In the genomic region with DNA sequence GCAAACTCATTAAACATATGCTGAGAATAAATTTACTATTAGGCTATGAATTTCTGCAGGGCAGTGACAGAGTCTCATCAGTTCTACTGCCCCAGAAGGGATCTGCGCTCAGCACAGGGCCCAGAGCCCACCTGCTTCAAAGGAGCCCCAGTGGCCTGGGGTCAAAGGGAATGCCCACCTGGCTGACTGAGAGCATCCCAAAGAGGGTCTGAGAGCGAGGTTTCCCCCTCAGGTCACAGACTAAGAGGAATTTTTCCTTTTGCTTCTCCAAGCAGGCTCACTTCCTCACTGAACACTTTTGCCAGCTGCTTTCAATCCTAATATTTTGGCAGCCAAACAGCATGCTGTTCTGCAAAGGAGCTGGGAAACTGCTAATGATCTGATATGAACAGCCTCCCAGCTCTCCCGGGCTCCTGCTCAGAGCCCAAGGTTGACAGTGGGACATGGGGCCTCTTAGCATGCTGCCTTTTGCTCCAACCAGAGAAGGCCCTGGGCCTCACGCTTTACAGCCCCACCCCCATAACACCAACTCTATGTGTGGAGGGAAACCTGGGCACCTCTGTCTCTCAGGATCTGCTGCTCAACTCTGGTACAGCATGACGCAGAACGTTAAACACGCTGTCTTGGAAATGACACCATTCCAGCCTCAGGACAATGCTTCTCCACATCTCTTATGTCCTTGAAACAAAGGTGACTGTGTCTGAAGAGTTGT, we compare ENCODE assay signal across 18 cellular contexts.
DNase-seq lines count a peak whose midpoint lies in the region; ATAC-seq, FAIRE-seq and TF ChIP-seq lines count a peak whose summit lies in the region.
"Had no signal": no experiment of that assay in that cellular context is flagged by ENCODE, and none has a peak within 500 bp of the region (broad histone marks: within the 10 kb centered on the region; RNA-seq: fewer than 3 reads in every experiment).

No MANE protein-coding gene starts in this region.

- no peak for FAIRE-seq in HTR-8/SVneo (lab: Jason Lieb, UNC)

- H3K36me3 ChIP-seq in cardiac muscle cell (no peaks in the 10 kb centered on the region), left ventricle myocardium inferior (no peaks in the 10 kb centered on the region), left lung (no peaks in the 10 kb centered on the region), vagina (no peaks in the 10 kb centered on the region)
- H3K36me3 ChIP-seq: HAP-1 had no signal

- DNase-seq in cardiac muscle cell (ENCODE audit: low read depth in 1 of 2, low spot score in 1 of 2) = peak; percentile 23 to 62
- no peak for DNase-seq in left ventricle myocardium inferior
- DNase-seq in cerebellar cortex (ENCODE audit: low spot score) = peak; percentile 14
- DNase-seq in left lung = no peak
- peak; percentile 74 for DNase-seq in vagina (ENCODE audit: extremely low spot score in 2 of 2)
- no peak for DNase-seq in HTR-8/SVneo (ENCODE audit: insufficient read length, low spot score)
- no peak for DNase-seq in superior temporal gyrus (ENCODE audit: extremely low spot score)
- DNase-seq: C1 segment of cervical spinal cord; CD8-positive, alpha-beta memory T cell; DMS79; IMR-90; NCI-H1417 treated with DMSO at 0.1 percent for 48 hours; NCI-H2029; OCI-M1; SHP77 treated with DMSO at 0.1 percent for 48 hours had no signal

- peak; percentile 43 for ATAC-seq in left lung
- no peak for ATAC-seq in GM19351 (IDR thresholded peaks at IDR 0.05; ENCODE audit: unreplicated experiment)
- ATAC-seq: SK-N-SH treated with all-trans-retinoic acid at 6 μM for 48 hours had no signal

- no peaks in the 10 kb centered on the region for H3K4me1 ChIP-seq in cardiac muscle cell (ENCODE audit: low read depth)
- H3K4me1 ChIP-seq in left ventricle myocardium inferior = peaks cover 11% of the 10 kb centered on the region
- peaks cover 0 to 5% of the 10 kb centered on the region in 2 donors for H3K4me1 ChIP-seq in left lung
- peaks cover 10% of the 10 kb centered on the region for H3K4me1 ChIP-seq in vagina
- H3K4me1 ChIP-seq: HAP-1 had no signal

- no peak overlapping the region for H3K4me3 ChIP-seq in cardiac muscle cell
- no peak overlapping the region for H3K4me3 ChIP-seq in left ventricle myocardium inferior
- no peak overlapping the region for H3K4me3 ChIP-seq in left lung
- H3K4me3 ChIP-seq in vagina = no peak overlapping the region
- H3K4me3 ChIP-seq: HAP-1 had no signal

- H3K27ac ChIP-seq in cardiac muscle cell (no peak overlapping the region), left ventricle myocardium inferior (replicated peaks) (no peak overlapping the region), left lung (no peak overlapping the region), vagina (no peak overlapping the region)

- TF ChIP-seq POLR2A in vagina (IDR thresholded peaks at IDR 0.05) = no peak

- intact Hi-C loops in left ventricle myocardium inferior (cut with micrococcal nuclease) (no loop called here), left lung (cut with DNase I) (no loop called here), vagina (cut with DNase I) (no loop called here)

- H3K9me3 ChIP-seq in cardiac muscle cell (ENCODE audit: low read depth) (no peaks in the 10 kb centered on the region), left ventricle myocardium inferior (replicated peaks) (no peaks in the 10 kb centered on the region), left lung (no peaks in the 10 kb centered on the region), vagina (no peaks in the 10 kb centered on the region)
- H3K9me3 ChIP-seq: HAP-1 had no signal

- H3K27me3 ChIP-seq in cardiac muscle cell = no peaks in the 10 kb centered on the region
- H3K27me3 ChIP-seq in left ventricle myocardium inferior (ENCODE audit: low read depth) = peaks cover 6% of the 10 kb centered on the region
- no peaks in the 10 kb centered on the region for H3K27me3 ChIP-seq in left lung
- no peaks in the 10 kb centered on the region for H3K27me3 ChIP-seq in vagina

- TF ChIP-seq CTCF in cardiac muscle cell (IDR thresholded peaks at IDR 0.05; ENCODE audit: low read depth, low read length) (no peak), left ventricle myocardium inferior (IDR thresholded peaks at IDR 0.05; ENCODE audit: borderline replicate concordance) (no peak), left lung (IDR thresholded peaks at IDR 0.05) (no peak), vagina (IDR thresholded peaks at IDR 0.05) (no peak)

Comparison
In these comparisons a context has a peak if more than half of its experiments do, and no peak if none do; other contexts are left out.
1. DNase-seq: peak in cardiac muscle cell (2 of 2), cerebellar cortex (single experiment) and vagina (2 of 2); none in left ventricle myocardium inferior (single experiment), left lung (0 of 2), HTR-8/SVneo (single experiment) and superior temporal gyrus (single experiment).